ENCODE assay signal across 1 cellular context in the genomic region with DNA sequence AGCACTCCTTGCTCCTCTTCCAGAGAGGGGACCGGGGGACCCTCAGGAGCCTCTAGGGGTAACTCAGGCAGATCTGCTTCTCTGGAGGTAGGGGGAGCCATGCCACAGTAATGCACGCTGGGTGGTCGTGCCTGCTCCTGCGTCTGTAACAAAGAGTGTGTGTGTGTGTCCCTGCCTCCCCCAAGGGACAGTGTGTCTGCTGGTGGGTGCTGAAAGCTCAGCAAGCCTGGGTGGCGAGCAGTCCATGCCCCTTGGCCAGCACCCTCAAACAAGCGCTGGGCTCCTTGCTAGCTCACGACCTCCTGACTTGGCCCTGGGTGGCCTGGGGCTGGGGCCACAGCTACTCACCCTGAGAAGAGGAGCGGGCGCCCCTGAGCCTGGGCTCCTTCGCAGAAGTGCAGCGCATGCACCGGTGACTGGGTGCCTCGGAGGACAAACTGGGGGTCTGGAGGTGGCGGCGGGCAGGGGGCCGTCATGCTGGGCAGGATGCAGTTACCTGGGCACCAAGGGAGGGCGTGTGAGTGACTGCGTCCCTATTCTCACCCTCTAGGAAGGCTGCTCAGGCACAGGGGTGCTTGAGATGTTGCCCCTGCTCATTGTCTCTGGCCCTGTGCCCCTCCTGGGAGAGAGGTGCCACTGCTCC.
TF ChIP-seq lines count a peak whose summit lies in the region.

No MANE protein-coding gene starts in this region.

TF ChIP-seq in HepG2, 621 proteins besides CTCF, POLR2A, EP300 and RAD21:
- TF ChIP-seq SMC3 (IDR thresholded peaks at IDR 0.05; ENCODE audit: low read length) (peak; percentile 17; the same call in 1 of the 2 replicates), ZBTB20 (CRISPR knock-in tag; IDR thresholded peaks at IDR 0.05; ENCODE audit: borderline replicate concordance, low read depth) (no peak), MXI1 (IDR thresholded peaks at IDR 0.05; ENCODE audit: borderline replicate concordance, low read depth, low read length) (no peak), CAMTA2 (CRISPR knock-in tag; IDR thresholded peaks at IDR 0.05; ENCODE audit: borderline replicate concordance) (no peak), STAG1 (CRISPR knock-in tag; IDR thresholded peaks at IDR 0.05) (peak; percentile 62), ZNF24 (IDR thresholded peaks at IDR 0.05) (no peak)
